Comparison of ENCODE assay signal across 8 cellular contexts in the genomic region with DNA sequence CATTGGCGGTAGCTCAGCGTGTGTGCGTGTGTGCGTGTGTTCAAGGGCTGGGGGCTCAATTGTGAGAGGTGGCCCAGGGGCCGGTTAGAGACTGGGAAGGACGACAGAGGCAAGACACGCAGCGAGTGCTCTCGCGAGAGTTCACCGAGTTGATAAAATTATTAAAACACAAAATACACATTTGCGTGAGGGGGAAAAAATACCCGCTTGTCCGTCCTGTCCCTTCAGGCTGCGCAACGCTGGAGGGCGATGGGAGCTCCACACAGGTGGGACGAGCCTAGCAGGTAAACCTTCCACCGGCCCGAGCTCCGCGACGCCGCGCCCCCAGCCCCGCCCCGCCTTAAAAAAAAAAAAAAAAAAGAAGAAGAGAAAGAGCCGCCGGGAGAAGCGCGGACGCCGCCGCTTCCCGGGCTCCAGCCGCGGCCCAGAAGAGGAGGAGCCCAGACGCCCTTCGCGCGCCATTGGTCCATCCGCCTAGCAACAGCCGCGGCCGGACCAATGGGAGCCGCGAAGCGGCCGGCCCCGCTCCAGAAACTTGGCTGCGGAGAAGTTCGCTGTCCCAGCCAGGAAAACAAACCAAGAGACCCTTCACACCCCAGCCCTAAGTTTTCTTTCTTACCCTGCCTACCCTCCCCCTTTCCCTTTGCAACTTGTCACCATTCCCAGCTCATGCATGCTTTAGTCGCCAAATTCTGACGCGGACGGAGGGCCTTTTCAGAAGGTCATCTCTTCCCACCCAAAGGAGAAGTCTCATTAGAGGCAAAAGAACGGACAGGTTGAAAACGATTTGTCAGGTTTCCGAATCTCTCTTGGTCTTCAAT.
DNase-seq lines count a peak whose midpoint lies in the region; ATAC-seq, FAIRE-seq and TF ChIP-seq lines count a peak whose summit lies in the region.

No MANE protein-coding gene starts in this region.

- TF ChIP-seq CTCF in Calu3 (IDR thresholded peaks at IDR 0.05; ENCODE audit: unreplicated experiment): no peak
- no peak for TF ChIP-seq CTCF in IMR-90 (conservative IDR thresholded peaks at IDR 0.05; ENCODE audit: low read depth, low read length)
- no peak for TF ChIP-seq CTCF in RWPE2 (IDR thresholded peaks at IDR 0.05; ENCODE audit: poor library complexity, severe bottlenecking)
- no peak for TF ChIP-seq CTCF in neural progenitor cell (IDR thresholded peaks at IDR 0.05)

- H2AFZ ChIP-seq in IMR-90 (replicated peaks; ENCODE audit: low read length, poor library complexity) (peak overlapping the region; percentile 87), neural progenitor cell (replicated peaks) (peak overlapping the region; percentile 83)

- H3K79me2 ChIP-seq in neural progenitor cell (ENCODE audit: low read depth): no peaks in the 10 kb centered on the region

- peak overlapping the region; percentile 83 for H3K4me3 Mint-ChIP-seq in Calu3 (ENCODE audit: low read depth, unreplicated experiment)
- H3K4me3 Mint-ChIP-seq in activated naive CD4-positive, alpha-beta T cell treated with anti-CD3 and anti-CD28 coated beads, Interleukin-2, amount 10 ng/mL, durations not matched to agents 7 days and 5 days: peak overlapping the region; percentile 79
- peak overlapping the region; percentile 93 for H3K4me3 Mint-ChIP-seq in neural progenitor cell

- H2AK9ac ChIP-seq in IMR-90 (replicated peaks; ENCODE audit: low read depth, low read length, poor library complexity): peak overlapping the region; percentile 69

- no peak overlapping the region for H2BK15ac ChIP-seq in IMR-90 (ENCODE audit: low read depth, low read length)

- H3K9ac ChIP-seq in IMR-90 (ENCODE audit: low read depth, low read length) (peak overlapping the region; percentile 6), neural progenitor cell (no peak overlapping the region), stomach smooth muscle (ENCODE audit: low read length in 2 of 2) (peak overlapping the region; percentile 72 to 84)

- ATAC-seq in GM21528 (IDR thresholded peaks at IDR 0.05; ENCODE audit: low FRiP score, unreplicated experiment): peak; percentile 97
- ATAC-seq in IMR-90 (ENCODE audit: low read depth): peak; percentile 85
- ATAC-seq in RWPE2 (ENCODE audit: low read depth): peak; percentile 97

- no peak overlapping the region; the same call in 1 of the 2 replicates for H4K91ac ChIP-seq in IMR-90 (ENCODE audit: insufficient read depth, low read depth, low read length)

- H3K9me3 Mint-ChIP-seq in Calu3 (ENCODE audit: low read depth, unreplicated experiment): no peaks in the 10 kb centered on the region
- H3K9me3 Mint-ChIP-seq in activated naive CD4-positive, alpha-beta T cell treated with anti-CD3 and anti-CD28 coated beads, Interleukin-2, amount 10 ng/mL, durations not matched to agents 7 days and 5 days: no peaks in the 10 kb centered on the region
- H3K9me3 Mint-ChIP-seq in neural progenitor cell: no peaks in the 10 kb centered on the region

- no peak for FAIRE-seq in frontal cortex (lab: Jason Lieb, UNC)

- in situ Hi-C loops in IMR-90 (cut with MboI; ENCODE audit: low sequenced_read_pairs): no loop called here

- POLR2A ChIA-PET in IMR-90 (lab: Charles Lee; ENCODE audit: unreplicated experiment): no interaction called here

- no peaks in the 10 kb centered on the region for H3K27me3 ChIP-seq in IMR-90 (ENCODE audit: control insufficient read depth, insufficient read depth, low read length)
- H3K27me3 ChIP-seq in RWPE2 (ENCODE audit: insufficient read depth, poor library complexity, severe bottlenecking): no peaks in the 10 kb centered on the region
- H3K27me3 ChIP-seq in neural progenitor cell: no peaks in the 10 kb centered on the region
- no peaks in the 10 kb centered on the region for H3K27me3 ChIP-seq in stomach smooth muscle (ENCODE audit: control insufficient read depth in 1 of 2, insufficient read depth in 2 of 2, low read length in 2 of 2)

- TF ChIP-seq RAD21 in IMR-90 (IDR thresholded peaks at IDR 0.05; ENCODE audit: low read length): no peak

- H3K36me3 Mint-ChIP-seq in Calu3 (ENCODE audit: insufficient read depth, unreplicated experiment): peaks cover 20% of the 10 kb centered on the region
- no peaks in the 10 kb centered on the region for H3K36me3 Mint-ChIP-seq in activated naive CD4-positive, alpha-beta T cell treated with anti-CD3 and anti-CD28 coated beads, Interleukin-2, amount 10 ng/mL, durations not matched to agents 7 days and 5 days
- H3K36me3 Mint-ChIP-seq in neural progenitor cell: no peaks in the 10 kb centered on the region

- H3K4me2 ChIP-seq in IMR-90 (ENCODE audit: low read depth, low read length): peak overlapping the region; percentile 97
- H3K4me2 ChIP-seq in neural progenitor cell: peak overlapping the region; percentile 82

- no peak overlapping the region for H2BK5ac ChIP-seq in IMR-90 (ENCODE audit: low read depth, low read length, poor library complexity, severe bottlenecking)

- peak overlapping the region; percentile 35 for H4K5ac ChIP-seq in IMR-90 (ENCODE audit: low read depth, low read length)

- H3K27ac ChIP-seq in IMR-90 (ENCODE audit: insufficient read depth, low read length): 0 out of 2 replicates have a peak overlapping the region, but pooled peaks have one; percentile 29
- H3K27ac ChIP-seq in RWPE2 (ENCODE audit: poor library complexity, severe bottlenecking): peak overlapping the region; percentile 25
- H3K27ac ChIP-seq in neural progenitor cell: no peak overlapping the region
- peak overlapping the region; percentile 90 for H3K27ac ChIP-seq in stomach smooth muscle (ENCODE audit: low read length)

- H3K23ac ChIP-seq in IMR-90 (ENCODE audit: low read depth, low read length): no peak overlapping the region

- no peak overlapping the region for H2AK5ac ChIP-seq in IMR-90 (ENCODE audit: low read depth, low read length)

- 0 out of 2 replicates have a peak overlapping the region, but pooled peaks have one; percentile 20 for H3K18ac ChIP-seq in IMR-90 (ENCODE audit: low read depth, low read length)

- H3K14ac ChIP-seq in IMR-90 (replicated peaks; ENCODE audit: low read depth, low read length): no peak overlapping the region

- no peak for TF ChIP-seq POLR2A in IMR-90 (IDR thresholded peaks at IDR 0.05; ENCODE audit: low read depth, low read length)

- no peaks in the 10 kb centered on the region for H3K9me1 ChIP-seq in IMR-90 (ENCODE audit: insufficient read depth, low read length)

- no peak overlapping the region for H2BK20ac ChIP-seq in IMR-90 (ENCODE audit: low read depth, low read length)

- no peaks in the 10 kb centered on the region for H3K79me1 ChIP-seq in IMR-90 (ENCODE audit: low read depth in 1 of 2, low read length in 2 of 2)

- BruUV-seq in Calu3 (replicated peaks; lab: Mats Ljungman, UMichigan) (no TSS peak), IMR-90 (replicated peaks; lab: Mats Ljungman, UMichigan) (no TSS peak)

- peak overlapping the region; percentile 60 to 68; a peak in 3 of 4 replicates for H4K8ac ChIP-seq in IMR-90 (ENCODE audit: low read depth in 2 of 2, low read length in 2 of 2)

- no peak overlapping the region for H3K56ac ChIP-seq in IMR-90 (ENCODE audit: extremely low read depth, insufficient read depth, low read length)

- no peak overlapping the region for H2BK120ac ChIP-seq in IMR-90 (ENCODE audit: low read depth, low read length)

- dilution Hi-C loops in IMR-90 (cut with HindIII; ENCODE audit: low sequenced_read_pairs, unreplicated experiment): no loop called here

- H3F3A ChIP-seq in neural progenitor cell (ENCODE audit: low read depth): peaks cover 31% of the 10 kb centered on the region

- H3K4ac ChIP-seq in IMR-90 (ENCODE audit: low read depth, low read length): peak overlapping the region; percentile 65; the same call in 1 of the 2 replicates

- intact Hi-C loops in Calu3 (cut with micrococcal nuclease; ENCODE audit: unreplicated experiment): no loop called here
- intact Hi-C loops in IMR-90 (cut with micrococcal nuclease): no loop called here

- H3K27me3 Mint-ChIP-seq in Calu3 (ENCODE audit: unreplicated experiment) (peaks cover 13% of the 10 kb centered on the region), neural progenitor cell (ENCODE audit: insufficient read depth, low read depth) (peaks cover 3% of the 10 kb centered on the region)
- peaks cover 29% of the 10 kb centered on the region for H3K27me3 Mint-ChIP-seq in activated naive CD4-positive, alpha-beta T cell treated with anti-CD3 and anti-CD28 coated beads, Interleukin-2, amount 10 ng/mL, durations not matched to agents 7 days and 5 days

- CTCF ChIA-PET in Calu3 (lab: Charles Lee) (interaction anchor here (0.6 to 1.5 kb wide), 2 partner anchors 84 to 169 kb away, joined by 3 to 4 read pairs; no protein-coding TSS in a partner anchor), IMR-90 (lab: Yijun Ruan, JAX) (no interaction called here)
- CTCF ChIA-PET in activated naive CD4-positive, alpha-beta T cell treated with anti-CD3 and anti-CD28 coated beads, Interleukin-2, amount 10 ng/mL, durations not matched to agents 7 days and 5 days (lab: Charles Lee): no interaction called here

- H3K27ac Mint-ChIP-seq in Calu3 (ENCODE audit: unreplicated experiment): peak overlapping the region; percentile 65
- H3K27ac Mint-ChIP-seq in activated naive CD4-positive, alpha-beta T cell treated with anti-CD3 and anti-CD28 coated beads, Interleukin-2, amount 10 ng/mL, durations not matched to agents 7 days and 5 days: peak overlapping the region; percentile 80
- peak overlapping the region; percentile 99 for H3K27ac Mint-ChIP-seq in neural progenitor cell

- H3K4me3 ChIP-seq in IMR-90 (ENCODE audit: insufficient read depth, low read depth, low read length) (peak overlapping the region; percentile 66), RWPE2 (ENCODE audit: severe bottlenecking) (peak overlapping the region; percentile 42), neural progenitor cell (peak overlapping the region; percentile 40), stomach smooth muscle (ENCODE audit: low read length in 2 of 2) (peak overlapping the region; percentile 80 to 83)

- H3K4me1 Mint-ChIP-seq in Calu3 (ENCODE audit: low read depth, unreplicated experiment): peaks cover 32% of the 10 kb centered on the region
- H3K4me1 Mint-ChIP-seq in activated naive CD4-positive, alpha-beta T cell treated with anti-CD3 and anti-CD28 coated beads, Interleukin-2, amount 10 ng/mL, durations not matched to agents 7 days and 5 days: peaks cover 32% of the 10 kb centered on the region
- H3K4me1 Mint-ChIP-seq in neural progenitor cell: peaks cover 32% of the 10 kb centered on the region

- no peaks in the 10 kb centered on the region for H3K9me3 ChIP-seq in IMR-90 (ENCODE audit: control insufficient read depth, insufficient read depth, low read length)
- H3K9me3 ChIP-seq in RWPE2 (ENCODE audit: severe bottlenecking): no peaks in the 10 kb centered on the region
- H3K9me3 ChIP-seq in neural progenitor cell (ENCODE audit: low read depth): no peaks in the 10 kb centered on the region
- no peaks in the 10 kb centered on the region for H3K9me3 ChIP-seq in stomach smooth muscle (ENCODE audit: control insufficient read depth in 2 of 2, low read length in 2 of 2)

- H4K20me1 ChIP-seq in IMR-90 (ENCODE audit: insufficient read depth, low read length) (no peaks in the 10 kb centered on the region), neural progenitor cell (ENCODE audit: low read depth) (no peaks in the 10 kb centered on the region)

- WGBS in IMR-90 (ENCODE audit: extremely low coverage in 2 of 2, insufficient read length in 1 of 2), 2 experiments: 1% methylated on average over 16 of the region's 59 CpGs; no CpG with 5 or more reads in 1 of the 2 experiments

- peak; percentile 87 for DNase-seq in Calu3
- DNase-seq in IMR-90: peak; percentile 40
- peak; percentile 91 for DNase-seq in RWPE2 (ENCODE audit: low spot score)
- peak; percentile 82 for DNase-seq in activated naive CD4-positive, alpha-beta T cell treated with anti-CD3 and anti-CD28 coated beads, Interleukin-2, amount 10 ng/mL, durations not matched to agents 7 days and 5 days
- DNase-seq in frontal cortex (ENCODE audit: low spot score in 2 of 2): peak; percentile 79 to 93
- DNase-seq in neural progenitor cell (ENCODE audit: low spot score): peak; percentile 96

- H3K4me1 ChIP-seq in IMR-90 (ENCODE audit: control insufficient read depth, insufficient read depth, low read length) (no peaks in the 10 kb centered on the region), RWPE2 (ENCODE audit: insufficient read depth, poor library complexity, severe bottlenecking) (peaks cover 14% of the 10 kb centered on the region), neural progenitor cell (peaks cover 42% of the 10 kb centered on the region), stomach smooth muscle (ENCODE audit: control insufficient read depth, insufficient read depth, low read length) (peaks cover 19% of the 10 kb centered on the region)

- no peaks in the 10 kb centered on the region for H3K36me3 ChIP-seq in IMR-90 (ENCODE audit: control insufficient read depth, insufficient read depth, low read length)
- no peaks in the 10 kb centered on the region for H3K36me3 ChIP-seq in RWPE2 (ENCODE audit: low read depth)
- no peaks in the 10 kb centered on the region for H3K36me3 ChIP-seq in neural progenitor cell
- no peaks in the 10 kb centered on the region for H3K36me3 ChIP-seq in stomach smooth muscle (ENCODE audit: control insufficient read depth in 2 of 2, insufficient read depth in 2 of 2, low read length in 2 of 2)

Comparison
In these comparisons a context has a peak if more than half of its experiments do, and no peak if none do; other contexts are left out.
1. DNase-seq: peak in every context shown above with its lines; median percentile 96 in neural progenitor cell; 91 in RWPE2; 87 in Calu3; 86 in frontal cortex; 82 in activated naive CD4-positive, alpha-beta T cell treated with anti-CD3 and anti-CD28 coated beads, Interleukin-2, amount 10 ng/mL, durations not matched to agents 7 days and 5 days; 40 in IMR-90.